Comparison of ENCODE assay signal across 8 cellular contexts in genomic region chr10:98309366-98310355, GRCh38. TPM values are rescaled to one million over a fixed set of nuclear protein-coding genes. Genes with fewer than 3 reads are reported as not detected.
DNase-seq lines count a peak whose midpoint lies in the region; ATAC-seq and TF ChIP-seq lines count a peak whose summit lies in the region.

No MANE protein-coding gene starts in this region.

- peak overlapping the region; percentile 63 for H3K27ac ChIP-seq in cingulate gyrus (ENCODE audit: low read depth, low read length)

- no peaks in the 10 kb centered on the region for H3K27me3 ChIP-seq in kidney epithelial cell (ENCODE audit: control insufficient read depth, insufficient read depth, low read length)

- TF ChIP-seq CTCF in kidney epithelial cell (IDR thresholded peaks at IDR 0.05; ENCODE audit: insufficient read depth, low read length, poor library complexity, severe bottlenecking), result peak; percentile 95

- no peak overlapping the region for H3K4me3 ChIP-seq in kidney epithelial cell (ENCODE audit: low read depth, low read length)

- peak; percentile 85 for DNase-seq in D341Med (ENCODE audit: low spot score)
- DNase-seq in HK-2 (ENCODE audit: unreplicated experiment), result peak; percentile 79
- peak; percentile 76 for DNase-seq in OCI-M1 (lab: John Stamatoyannopoulos, UW)
- DNase-seq in kidney epithelial cell (ENCODE audit: low read depth), result peak; percentile 44
- peak; percentile 3 to 6 for DNase-seq in stimulated activated CD4-positive, alpha-beta T cell treated with anti-CD3 and anti-CD28 coated beads, Interleukin-2, amount 100 ng/mL, for 48 hours

- H3K36me3 ChIP-seq in kidney epithelial cell (ENCODE audit: control insufficient read depth, insufficient read depth, low read length), result no peaks in the 10 kb centered on the region

- ATAC-seq in HG02678 (IDR thresholded peaks at IDR 0.05; ENCODE audit: unreplicated experiment), result no peak
- ATAC-seq in GM21526 (IDR thresholded peaks at IDR 0.05; ENCODE audit: low FRiP score, unreplicated experiment), result no peak

RNA-seq across cellular contexts. Expression of gene LOXL4, which starts 41.7 kb away (rescaled TPM):
- 5.7 and 6.1 TPM in 2 replicates for total RNA-seq in kidney epithelial cell

Comparison
In these comparisons a context has a peak if more than half of its experiments do, and no peak if none do; other contexts are left out.
1. DNase-seq: peak in every context shown above with its lines; median percentile 85 in D341Med; 79 in HK-2; 76 in OCI-M1; 44 in kidney epithelial cell; 4 in stimulated activated CD4-positive, alpha-beta T cell treated with anti-CD3 and anti-CD28 coated beads, Interleukin-2, amount 100 ng/mL, for 48 hours.